In genomic region chr2:152418688-152419087, GRCh38 we compare ENCODE assay signal across 16 cellular contexts.
DNase-seq lines count a peak whose midpoint lies in the region; ATAC-seq, FAIRE-seq and TF ChIP-seq lines count a peak whose summit lies in the region.
"Had no signal": no experiment of that assay in that cellular context is flagged by ENCODE, and none has a peak within 500 bp of the region (broad histone marks: within the 10 kb centered on the region; RNA-seq: fewer than 3 reads in every experiment).

No MANE protein-coding gene starts in this region.

- intact Hi-C loops in natural killer cell (cut with micrococcal nuclease) = no loop called here

- no peak overlapping the region for H2BK12ac ChIP-seq in mesenchymal stem cell (ENCODE audit: low read length in 2 of 2)

- peaks cover 8% of the 10 kb centered on the region for H3K79me2 ChIP-seq in mesendoderm (ENCODE audit: control insufficient read depth, insufficient read depth, low read length)

- H3K18ac ChIP-seq in mesenchymal stem cell (ENCODE audit: low read depth in 1 of 2, low read length in 2 of 2) = no peak overlapping the region
- H3K18ac ChIP-seq in mesendoderm (ENCODE audit: low read length) = no peak overlapping the region

- no peak for TF ChIP-seq CTCF in natural killer cell (IDR thresholded peaks at IDR 0.05)

- DNase-seq in GM12892 (ENCODE audit: insufficient read length) (no peak), mesenchymal stem cell (peak; percentile 42), natural killer cell (no peak), RCC 7860 (ENCODE audit: low spot score) (no peak), GM19238 (ENCODE audit: insufficient read length, low spot score) (no peak), mesendoderm (no peak)
- DNase-seq: activated CD4-positive, alpha-beta T cell treated with anti-CD3 and anti-CD28 coated beads for 1 hour; activated naive CD4-positive, alpha-beta T cell treated with anti-CD3 and anti-CD28 coated beads, Interleukin-2, amount 50 U/mL, for 16 hours; DMS 273 treated with DMSO at 0.1 percent for 48 hours; NCI-H510A treated with DMSO at 0.1 percent for 48 hours had no signal

- WGBS in mesenchymal stem cell = 86% methylated on average over 1 of the region's 3 CpGs
- WGBS in mesendoderm (ENCODE audit: extremely low coverage, insufficient coverage, low lambda C conversion rate) = no CpG with 5 or more reads among the region's 3 CpGs

- H3K36me3 Mint-ChIP-seq in activated T-helper 17 cell treated with anti-CD3 and anti-CD28 coated beads, Interleukin-2, amount 50 U/mL, for 72 hours (ENCODE audit: low read depth) = no peaks in the 10 kb centered on the region
- no peaks in the 10 kb centered on the region for H3K36me3 Mint-ChIP-seq in natural killer cell
- H3K36me3 Mint-ChIP-seq: memory B cell had no signal

- ATAC-seq in HG02642 (IDR thresholded peaks at IDR 0.05; ENCODE audit: poor library complexity, unreplicated experiment) (peak; percentile 56), natural killer cell (no peak)
- peak; percentile 39 for ATAC-seq in activated T-helper 17 cell treated with anti-CD3 and anti-CD28 coated beads, Interleukin-2, amount 50 U/mL, for 72 hours (replicated peaks)

- no peaks in the 10 kb centered on the region for H3K4me1 Mint-ChIP-seq in activated T-helper 17 cell treated with anti-CD3 and anti-CD28 coated beads, Interleukin-2, amount 50 U/mL, for 72 hours
- H3K4me1 Mint-ChIP-seq in natural killer cell = no peaks in the 10 kb centered on the region

- H2BK5ac ChIP-seq in mesenchymal stem cell (ENCODE audit: low read depth, low read length, poor library complexity, severe bottlenecking) (no peak overlapping the region), mesendoderm (ENCODE audit: low read length) (no peak overlapping the region)

- H4K5ac ChIP-seq in mesendoderm (ENCODE audit: low read length) = no peak overlapping the region

- H4K8ac ChIP-seq in mesenchymal stem cell (ENCODE audit: low read length) (no peak overlapping the region), mesendoderm (ENCODE audit: low read depth, low read length) (no peak overlapping the region)

- H3K79me1 ChIP-seq in mesenchymal stem cell (replicated peaks; ENCODE audit: low read length, poor library complexity, severe bottlenecking) = peaks cover 21% of the 10 kb centered on the region
- H3K79me1 ChIP-seq in mesendoderm (ENCODE audit: low read length) = peaks cover 18% of the 10 kb centered on the region

- peak overlapping the region; percentile 80 for H3K27ac Mint-ChIP-seq in activated T-helper 17 cell treated with anti-CD3 and anti-CD28 coated beads, Interleukin-2, amount 50 U/mL, for 72 hours
- H3K27ac Mint-ChIP-seq in natural killer cell = no peak overlapping the region
- H3K27ac Mint-ChIP-seq: memory B cell had no signal

- H3K27me3 ChIP-seq in mesenchymal stem cell (ENCODE audit: control insufficient read depth in 1 of 2, insufficient read depth in 1 of 2, low read length in 2 of 2) (no peaks in the 10 kb centered on the region), mesendoderm (ENCODE audit: insufficient read depth, low read length, poor library complexity) (no peaks in the 10 kb centered on the region)
- H3K27me3 ChIP-seq: tibial artery had no signal

- H3K4me3 ChIP-seq in mesenchymal stem cell (ENCODE audit: insufficient read depth in 1 of 2, low read depth in 1 of 2, low read length in 2 of 2) (no peak overlapping the region), mesendoderm (ENCODE audit: low read length) (no peak overlapping the region)
- H3K4me3 ChIP-seq: prostate gland, tibial artery had no signal

- H3K27me3 Mint-ChIP-seq in activated T-helper 17 cell treated with anti-CD3 and anti-CD28 coated beads, Interleukin-2, amount 50 U/mL, for 72 hours = peaks cover 28% of the 10 kb centered on the region
- peaks cover 12 to 46% of the 10 kb centered on the region in 2 donors for H3K27me3 Mint-ChIP-seq in natural killer cell (ENCODE audit: low read depth in 2 of 2)

- TF ChIP-seq POLR2A in GM12892 (IDR thresholded peaks at IDR 0.05; ENCODE audit: low read depth, low read length) = no peak

- no peaks in the 10 kb centered on the region for H3K9me3 Mint-ChIP-seq in activated T-helper 17 cell treated with anti-CD3 and anti-CD28 coated beads, Interleukin-2, amount 50 U/mL, for 72 hours
- H3K9me3 Mint-ChIP-seq in natural killer cell = no peaks in the 10 kb centered on the region
- H3K9me3 Mint-ChIP-seq: memory B cell had no signal

- H3K27ac ChIP-seq in mesenchymal stem cell (ENCODE audit: low read length, poor library complexity, severe bottlenecking) = no peak overlapping the region
- H3K27ac ChIP-seq in mesendoderm (ENCODE audit: low read depth, low read length) = no peak overlapping the region
- H3K27ac ChIP-seq: KMS-11, prostate gland, tibial artery had no signal

- peak; percentile 57 for FAIRE-seq in GM12892 (lab: Jason Lieb, UNC)
- no peak for FAIRE-seq in RCC 7860 (lab: Jason Lieb, UNC)

- no peak overlapping the region for H2AK5ac ChIP-seq in mesenchymal stem cell (ENCODE audit: low read length, severe bottlenecking)
- H2AK5ac ChIP-seq in mesendoderm (ENCODE audit: low read length) = no peak overlapping the region

- no peaks in the 10 kb centered on the region for H3K36me3 ChIP-seq in mesenchymal stem cell (ENCODE audit: control insufficient read depth in 1 of 2, insufficient read depth in 2 of 2, low read depth in 1 of 2, low read length in 2 of 2)
- H3K36me3 ChIP-seq in mesendoderm (ENCODE audit: control insufficient read depth, insufficient read depth, low read length) = no peaks in the 10 kb centered on the region
- H3K36me3 ChIP-seq: prostate gland, tibial artery had no signal

- no peak overlapping the region for H3K56ac ChIP-seq in mesendoderm (ENCODE audit: low read length)

- H3K23ac ChIP-seq in mesenchymal stem cell (ENCODE audit: low read length in 2 of 2) = no peak overlapping the region
- H3K23ac ChIP-seq in mesendoderm (ENCODE audit: low read length) = no peak overlapping the region

- no peak overlapping the region for H2BK15ac ChIP-seq in mesenchymal stem cell (ENCODE audit: low read depth, poor library complexity, severe bottlenecking)
- H2BK15ac ChIP-seq in mesendoderm (replicated peaks; ENCODE audit: low read depth) = no peak overlapping the region

- H4K91ac ChIP-seq in mesenchymal stem cell (ENCODE audit: low read length) = no peak overlapping the region

- H2AFZ ChIP-seq in mesenchymal stem cell (ENCODE audit: low read depth, low read length) = no peak overlapping the region

- H3K4me1 ChIP-seq in mesenchymal stem cell (ENCODE audit: control insufficient read depth, insufficient read depth, low read depth, low read length) = peaks cover 10% of the 10 kb centered on the region
- H3K4me1 ChIP-seq in mesendoderm (ENCODE audit: control insufficient read depth, low read depth, low read length) = peaks cover 22% of the 10 kb centered on the region
- H3K4me1 ChIP-seq: prostate gland had no signal

- H2BK120ac ChIP-seq in mesenchymal stem cell (ENCODE audit: low read depth, low read length) = no peak overlapping the region
- no peak overlapping the region for H2BK120ac ChIP-seq in mesendoderm (ENCODE audit: low read depth, low read length)

- H3K4me2 ChIP-seq in mesenchymal stem cell (ENCODE audit: low read length, poor library complexity, severe bottlenecking) (no peak overlapping the region), mesendoderm (ENCODE audit: low read length) (no peak overlapping the region)
- H3K4me2 ChIP-seq: KMS-11 had no signal

- H3K4ac ChIP-seq in mesenchymal stem cell (ENCODE audit: low read depth in 1 of 2, low read length in 2 of 2) = no peak overlapping the region
- H3K4ac ChIP-seq in mesendoderm (ENCODE audit: low read depth, low read length) = no peak overlapping the region

- no peak overlapping the region for H3K4me3 Mint-ChIP-seq in activated T-helper 17 cell treated with anti-CD3 and anti-CD28 coated beads, Interleukin-2, amount 50 U/mL, for 72 hours
- H3K4me3 Mint-ChIP-seq in natural killer cell = no peak overlapping the region
- H3K4me3 Mint-ChIP-seq: memory B cell had no signal

- H3K9ac ChIP-seq in mesenchymal stem cell (ENCODE audit: low read length) (no peak overlapping the region), mesendoderm (ENCODE audit: low read length) (no peak overlapping the region)
- H3K9ac ChIP-seq: KMS-11 had no signal

- H3K14ac ChIP-seq in mesenchymal stem cell (ENCODE audit: low read length in 2 of 2) = no peak overlapping the region

- H3K9me3 ChIP-seq in mesenchymal stem cell (ENCODE audit: control insufficient read depth, low read length) = no peaks in the 10 kb centered on the region
- H3K9me3 ChIP-seq: prostate gland, tibial artery had no signal

Comparison
In these comparisons a context has a peak if more than half of its experiments do, and no peak if none do; other contexts are left out.
1. ATAC-seq: peak in HG02642 (single experiment) and activated T-helper 17 cell treated with anti-CD3 and anti-CD28 coated beads, Interleukin-2, amount 50 U/mL, for 72 hours (single experiment); none in natural killer cell (0 of 3).